ENCODE assay signal across 1 cellular context in genomic region chr19:55463583-55464031, GRCh38.
TF ChIP-seq lines count a peak whose summit lies in the region.

No MANE protein-coding gene starts in this region.

TF ChIP-seq in HepG2, 621 proteins besides CTCF, POLR2A, EP300 and RAD21:
- TF ChIP-seq ATF4 (CRISPR knock-in tag; IDR thresholded peaks at IDR 0.05), result no peak
TF ChIP-seq in HepG2: peak in this region for 0.
